ENCODE assay signal across 8 cellular contexts in the genomic region with DNA sequence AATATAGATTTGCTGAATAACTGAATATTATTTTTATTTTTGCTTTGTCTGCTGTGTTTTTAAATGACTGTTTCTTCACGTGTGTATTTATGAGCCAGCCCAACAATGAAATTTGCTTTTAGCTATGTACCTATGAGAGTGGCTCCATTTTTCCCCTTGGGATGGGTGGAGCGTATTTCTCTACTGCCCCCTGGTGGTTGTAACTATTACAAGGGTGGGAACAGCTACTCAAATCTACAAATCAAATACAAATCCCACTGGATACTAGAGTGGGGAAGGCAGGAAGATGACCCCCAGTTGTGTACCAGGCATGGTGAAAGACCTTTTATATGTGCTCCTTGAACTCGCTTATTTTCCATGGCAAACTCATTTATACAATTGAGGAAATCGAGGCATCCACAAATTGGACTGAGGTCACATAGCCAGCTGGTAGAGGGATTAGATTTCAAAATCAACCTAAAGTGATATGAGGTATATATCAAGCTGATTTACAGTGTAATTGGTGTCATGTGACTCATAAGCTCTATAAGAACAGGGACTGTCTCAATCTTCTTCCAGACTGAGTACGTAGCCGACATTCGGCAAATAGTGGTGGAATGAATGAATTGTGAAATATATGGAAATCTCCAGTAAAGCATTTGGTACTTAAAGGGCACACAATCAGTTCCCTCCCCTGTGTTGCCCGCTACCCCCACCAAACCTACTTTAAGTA.
DNase-seq lines count a peak whose midpoint lies in the region.

No MANE protein-coding gene starts in this region.

- DNase-seq in stimulated activated CD4-positive, alpha-beta T cell treated with anti-CD3 and anti-CD28 coated beads, Interleukin-12 subunit alpha, Interleukin-12 subunit beta, amount 100 ng/mL, for 48 hours (ENCODE audit: low read depth in 2 of 3, low spot score in 1 of 3): peak in 2 of 3 donors; percentile 10 to 63
- DNase-seq in stimulated activated CD4-positive, alpha-beta T cell treated with anti-CD3 and anti-CD28 coated beads, Interleukin-12 subunit alpha, Interleukin-12 subunit beta, amount 100 ng/mL, for 4 hours: no peak
- peak; percentile 57 for DNase-seq in HCEC 1CT
- DNase-seq in M059J (ENCODE audit: low read depth): peak; percentile 69
- peak; percentile 4 for DNase-seq in SHP77 treated with DMSO at 0.1 percent for 48 hours (lab: John Stamatoyannopoulos, UW)
- DNase-seq in fibroblast of gingiva (ENCODE audit: low read depth): peak; percentile 63
- peak; percentile 28 for DNase-seq in non-pigmented ciliary epithelial cell (ENCODE audit: low read depth)
- no peak for DNase-seq in GM19238 (ENCODE audit: insufficient read length, low spot score)

Comparison
In these comparisons a context has a peak if more than half of its experiments do, and no peak if none do; other contexts are left out.
1. DNase-seq: peak in stimulated activated CD4-positive, alpha-beta T cell treated with anti-CD3 and anti-CD28 coated beads, Interleukin-12 subunit alpha, Interleukin-12 subunit beta, amount 100 ng/mL, for 48 hours (2 of 3), HCEC 1CT (single experiment), M059J (single experiment), SHP77 treated with DMSO at 0.1 percent for 48 hours (single experiment), fibroblast of gingiva (single experiment) and non-pigmented ciliary epithelial cell (single experiment); none in stimulated activated CD4-positive, alpha-beta T cell treated with anti-CD3 and anti-CD28 coated beads, Interleukin-12 subunit alpha, Interleukin-12 subunit beta, amount 100 ng/mL, for 4 hours (single experiment) and GM19238 (single experiment).